ENCODE assay signal across 1 cellular context in genomic region chr19:9075064-9075964, GRCh38.
TF ChIP-seq lines count a peak whose summit lies in the region.

No MANE protein-coding gene starts in this region.

TF ChIP-seq in H1, 55 proteins besides CTCF, POLR2A, EP300 and RAD21:
- TF ChIP-seq TBP (IDR thresholded peaks at IDR 0.05; ENCODE audit: low read depth, low read length) (no peak), ASH2L (IDR thresholded peaks at IDR 0.05; ENCODE audit: low read length) (peak; percentile 65), JUND (IDR thresholded peaks at IDR 0.05; ENCODE audit: low read length) (peak; percentile 96)
TF ChIP-seq in H1: peak in this region for 2.
